Comparison of ENCODE assay signal across 16 cellular contexts in the genomic region with DNA sequence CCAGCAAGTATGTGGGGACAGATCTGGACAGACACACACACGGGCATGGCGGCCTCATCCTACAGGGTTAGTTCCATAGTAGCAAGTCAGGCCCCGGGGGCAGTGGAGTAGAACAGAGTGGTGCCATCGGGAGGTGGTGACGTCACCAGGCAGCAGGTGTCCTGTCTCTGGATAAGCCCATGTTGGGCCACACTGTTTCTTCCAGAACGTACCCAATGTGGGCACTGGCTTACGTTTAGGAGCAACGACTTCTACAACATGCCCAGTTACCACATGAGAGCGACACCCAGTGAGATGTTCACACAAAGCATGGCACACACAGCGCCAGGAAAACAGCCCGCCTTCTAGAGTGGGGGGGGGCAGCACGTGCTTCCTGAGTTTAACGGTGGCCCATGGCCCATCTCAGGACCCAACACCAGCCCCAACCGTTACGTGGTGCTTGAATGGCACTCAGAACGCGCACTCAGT.
DNase-seq lines count a peak whose midpoint lies in the region; ATAC-seq and TF ChIP-seq lines count a peak whose summit lies in the region.
"Had no signal": no experiment of that assay in that cellular context is flagged by ENCODE, and none has a peak within 500 bp of the region (broad histone marks: within the 10 kb centered on the region; RNA-seq: fewer than 3 reads in every experiment).

No MANE protein-coding gene starts in this region.

- intact Hi-C loops in esophagus muscularis mucosa (cut with DNase I), result loop anchor here (5.0 kb wide), 1 partner anchor 55 kb away; no protein-coding TSS in a partner anchor

- TF ChIP-seq POLR2A in esophagus muscularis mucosa (IDR thresholded peaks at IDR 0.05; ENCODE audit: low read depth) (no peak), tibial nerve (IDR thresholded peaks at IDR 0.05) (no peak)

- H3K27me3 ChIP-seq in esophagus muscularis mucosa, result no peaks in the 10 kb centered on the region
- no peaks in the 10 kb centered on the region for H3K27me3 ChIP-seq in tibial nerve

- DNase-seq in NCI-H510A (lab: John Stamatoyannopoulos, UW) (peak; percentile 21), esophagus muscularis mucosa (ENCODE audit: extremely low spot score) (no peak), neural crest cell (ENCODE audit: low read depth, low spot score) (no peak), tibial nerve (ENCODE audit: low spot score in 2 of 2) (no peak), glomerular visceral epithelial cell (ENCODE audit: extremely low spot score) (no peak)
- DNase-seq: activated CD8-positive, alpha-beta memory T cell treated with anti-CD3 and anti-CD28 coated beads, Interleukin-2, amount 10 ng/mL, durations not matched to agents 7 days and 5 days; CD8-positive, alpha-beta T cell; GDM1; NCI-H1436; NCI-H526; SHP77 treated with DMSO at 0.1 percent for 48 hours had no signal

- ATAC-seq in GM19023 (IDR thresholded peaks at IDR 0.05; ENCODE audit: unreplicated experiment) (no peak), HG02852 (IDR thresholded peaks at IDR 0.05; ENCODE audit: unreplicated experiment) (no peak)
- ATAC-seq: activated CD8-positive, alpha-beta memory T cell treated with anti-CD3 and anti-CD28 coated beads, Interleukin-2, amount 10 ng/mL, durations not matched to agents 7 days and 5 days; activated naive CD4-positive, alpha-beta T cell treated with anti-CD3 and anti-CD28 coated beads, Interleukin-2, amount 50 U/mL, for 72 hours; CD8-positive, alpha-beta T cell; K562 had no signal

- peaks cover 4 to 8% (median 5%) of the 10 kb centered on the region in 4 donors for H3K36me3 ChIP-seq in esophagus muscularis mucosa
- H3K36me3 ChIP-seq in tibial nerve, result peaks cover 0 to 5% (median 0%) of the 10 kb centered on the region in 3 donors

- WGBS in esophagus muscularis mucosa, result 93% methylated on average over 11 of the region's 17 CpGs
- WGBS in tibial nerve, 2 donors, result 92 to 96% methylated on average over 17 of the region's 17 CpGs

- no peak overlapping the region for H3K4me3 ChIP-seq in esophagus muscularis mucosa
- no peak overlapping the region for H3K4me3 ChIP-seq in tibial nerve
- H3K4me3 ChIP-seq: K562 had no signal

- H3K4me3 Mint-ChIP-seq in neural crest cell, result no peak overlapping the region
- H3K4me3 Mint-ChIP-seq: activated CD8-positive, alpha-beta memory T cell treated with anti-CD3 and anti-CD28 coated beads, Interleukin-2, amount 10 ng/mL, durations not matched to agents 7 days and 5 days; CD8-positive, alpha-beta T cell had no signal

- H3K9me3 ChIP-seq in esophagus muscularis mucosa (no peaks in the 10 kb centered on the region), tibial nerve (no peaks in the 10 kb centered on the region)

- H3K27ac Mint-ChIP-seq in neural crest cell (ENCODE audit: unreplicated experiment), result peak overlapping the region; percentile 50
- H3K27ac Mint-ChIP-seq: activated CD8-positive, alpha-beta memory T cell treated with anti-CD3 and anti-CD28 coated beads, Interleukin-2, amount 10 ng/mL, durations not matched to agents 7 days and 5 days; activated naive CD4-positive, alpha-beta T cell treated with anti-CD3 and anti-CD28 coated beads, Interleukin-2, amount 50 U/mL, for 72 hours; CD8-positive, alpha-beta T cell had no signal

- no peaks in the 10 kb centered on the region for H3K27me3 Mint-ChIP-seq in neural crest cell (ENCODE audit: low read depth)

- H3K27ac ChIP-seq in esophagus muscularis mucosa (replicated peaks in 1 of 4), result peak overlapping the region; percentile 81 to 87 (median 84)
- H3K27ac ChIP-seq in tibial nerve, result peak overlapping the region in 3 of 4 donors; percentile 17 to 76 (median 39)

- TF ChIP-seq EP300 in esophagus muscularis mucosa (IDR thresholded peaks at IDR 0.05) (no peak), tibial nerve (IDR thresholded peaks at IDR 0.05) (no peak)

- H3K36me3 Mint-ChIP-seq in neural crest cell (ENCODE audit: low read depth), result peaks cover 9% of the 10 kb centered on the region
- H3K36me3 Mint-ChIP-seq: activated CD8-positive, alpha-beta memory T cell treated with anti-CD3 and anti-CD28 coated beads, Interleukin-2, amount 10 ng/mL, durations not matched to agents 7 days and 5 days; activated naive CD4-positive, alpha-beta T cell treated with anti-CD3 and anti-CD28 coated beads, Interleukin-2, amount 50 U/mL, for 72 hours; CD8-positive, alpha-beta T cell had no signal

- peaks cover 74% of the 10 kb centered on the region for H3K4me1 Mint-ChIP-seq in neural crest cell
- H3K4me1 Mint-ChIP-seq: activated CD8-positive, alpha-beta memory T cell treated with anti-CD3 and anti-CD28 coated beads, Interleukin-2, amount 10 ng/mL, durations not matched to agents 7 days and 5 days had no signal

- H3K4me1 ChIP-seq in esophagus muscularis mucosa (peaks cover 68 to 88% (median 77%) of the 10 kb centered on the region in 4 donors), tibial nerve (peaks cover 0 to 56% (median 8%) of the 10 kb centered on the region in 4 donors)

- no peaks in the 10 kb centered on the region for H3K9me3 Mint-ChIP-seq in neural crest cell
- H3K9me3 Mint-ChIP-seq: activated naive CD4-positive, alpha-beta T cell treated with anti-CD3 and anti-CD28 coated beads, Interleukin-2, amount 50 U/mL, for 72 hours; CD8-positive, alpha-beta T cell; nephron had no signal

- TF ChIP-seq CTCF in esophagus muscularis mucosa (IDR thresholded peaks at IDR 0.05) (no peak), neural crest cell (conservative IDR thresholded peaks at IDR 0.05) (no peak), tibial nerve (IDR thresholded peaks at IDR 0.05) (no peak)
